15 cellular contexts compared by ENCODE assay signal in genomic region chr13:98083936-98084335, GRCh38. TPM values are rescaled to one million over a fixed set of nuclear protein-coding genes. Genes with fewer than 3 reads are reported as not detected.
DNase-seq lines count a peak whose midpoint lies in the region; ATAC-seq, FAIRE-seq and TF ChIP-seq lines count a peak whose summit lies in the region.
"Had no signal": no experiment of that assay in that cellular context is flagged by ENCODE, and none has a peak within 500 bp of the region (broad histone marks: within the 10 kb centered on the region; RNA-seq: fewer than 3 reads in every experiment).

No MANE protein-coding gene starts in this region.

- H3K27ac ChIP-seq in astrocyte (ENCODE audit: low read depth, low read length): peak overlapping the region; percentile 61
- H3K27ac ChIP-seq: BLaER1 treated with 17β-estradiol and CSF1 and Interleukin-3, amounts not matched to agents 10 nM and 100 nM; SK-N-MC had no signal

- peak overlapping the region; percentile 89 for H3K27ac Mint-ChIP-seq in astrocyte (ENCODE audit: unreplicated experiment)

- no peak overlapping the region for H3K9ac ChIP-seq in astrocyte (ENCODE audit: low read length)
- H3K9ac ChIP-seq: BLaER1 treated with 17β-estradiol and CSF1 and Interleukin-3, amounts not matched to agents 10 nM and 100 nM had no signal

- DNase-seq in HCEC 1CT (peak; percentile 60), astrocyte (ENCODE audit: low read depth) (peak; percentile 7), fibroblast of the aortic adventitia (ENCODE audit: low read depth) (peak; percentile 11), cerebellar cortex (ENCODE audit: low spot score) (no peak), DMS79 (lab: John Stamatoyannopoulos, UW) (no peak)
- DNase-seq: DMS 273 treated with DMSO at 0.1 percent for 48 hours, NCI-H1048, NCI-H2227 treated with DMSO at 0.1 percent for 48 hours, NCI-H526, RPMI8226 had no signal

- no peaks in the 10 kb centered on the region for H3K36me3 ChIP-seq in astrocyte (ENCODE audit: insufficient read depth, low read length)
- H3K36me3 ChIP-seq: BLaER1 treated with 17β-estradiol and CSF1 and Interleukin-3, amounts not matched to agents 10 nM and 100 nM had no signal

- H3K4me1 Mint-ChIP-seq in astrocyte (ENCODE audit: low read depth, unreplicated experiment): peaks cover 8% of the 10 kb centered on the region

- H3K9me3 Mint-ChIP-seq in astrocyte (ENCODE audit: unreplicated experiment): no peaks in the 10 kb centered on the region

- peaks cover 2% of the 10 kb centered on the region for H3K9me3 ChIP-seq in astrocyte (ENCODE audit: insufficient read depth, low read depth, low read length)

- no peaks in the 10 kb centered on the region for H3K79me2 ChIP-seq in astrocyte (ENCODE audit: insufficient read depth, low read length)

- peak overlapping the region; percentile 59 for H3K4me2 ChIP-seq in astrocyte (ENCODE audit: low read length)
- H3K4me2 ChIP-seq: BLaER1 treated with 17β-estradiol and CSF1 and Interleukin-3, amounts not matched to agents 10 nM and 100 nM had no signal

- peak; percentile 55 for FAIRE-seq in astrocyte (lab: Jason Lieb, UNC)

- H3K4me3 Mint-ChIP-seq in astrocyte (ENCODE audit: unreplicated experiment): no peak overlapping the region

- H3K27me3 Mint-ChIP-seq in astrocyte (ENCODE audit: low read depth, unreplicated experiment): no peaks in the 10 kb centered on the region

- H2AFZ ChIP-seq in astrocyte (ENCODE audit: low read depth, low read length): no peak overlapping the region

- no peak overlapping the region for H3K4me3 ChIP-seq in astrocyte (ENCODE audit: insufficient read depth, low read depth, low read length)
- H3K4me3 ChIP-seq in fibroblast of the aortic adventitia (ENCODE audit: low read depth, low read length): no peak overlapping the region
- H3K4me3 ChIP-seq: BLaER1 treated with 17β-estradiol and CSF1 and Interleukin-3, amounts not matched to agents 10 nM and 100 nM; SK-N-MC had no signal

- H4K20me1 ChIP-seq in astrocyte (ENCODE audit: insufficient read depth, low read length): no peaks in the 10 kb centered on the region
- H4K20me1 ChIP-seq: BLaER1 treated with 17β-estradiol and CSF1 and Interleukin-3, amounts not matched to agents 10 nM and 100 nM had no signal

- H3K27me3 ChIP-seq in astrocyte (ENCODE audit: insufficient read depth, low read length): no peaks in the 10 kb centered on the region
- H3K27me3 ChIP-seq: BLaER1 treated with 17β-estradiol and CSF1 and Interleukin-3, amounts not matched to agents 10 nM and 100 nM had no signal

- no peak for TF ChIP-seq CTCF in astrocyte (IDR thresholded peaks at IDR 0.05; ENCODE audit: insufficient read depth, low read depth, low read length)
- no peak for TF ChIP-seq CTCF in fibroblast of the aortic adventitia (IDR thresholded peaks at IDR 0.05; ENCODE audit: insufficient read depth, low read length)

- ATAC-seq in GM21737 (IDR thresholded peaks at IDR 0.05; ENCODE audit: unreplicated experiment) (no peak), HG02763 (IDR thresholded peaks at IDR 0.05; ENCODE audit: unreplicated experiment) (no peak)

- H3K4me1 ChIP-seq in astrocyte (ENCODE audit: insufficient read depth, low read length): peaks cover under 1% of the 10 kb centered on the region
- H3K4me1 ChIP-seq: BLaER1 treated with 17β-estradiol and CSF1 and Interleukin-3, amounts not matched to agents 10 nM and 100 nM had no signal

- no peaks in the 10 kb centered on the region for H3K36me3 Mint-ChIP-seq in astrocyte (ENCODE audit: low read depth, unreplicated experiment)

RNA-seq across cellular contexts. Expression of gene FARP1, which starts 59.0 kb away (rescaled TPM):
- total RNA-seq in astrocyte: 99.9 and 128 TPM in 2 replicates
- 16.2 and 20.3 TPM in 2 replicates for total RNA-seq in fibroblast of the aortic adventitia (ENCODE audit: low replicate concordance)
- total RNA-seq: OCI-LY7 had no signal

Comparison
In these comparisons a context has a peak if more than half of its experiments do, and no peak if none do; other contexts are left out.
1. DNase-seq: peak in HCEC 1CT (single experiment), astrocyte (single experiment) and fibroblast of the aortic adventitia (single experiment); none in cerebellar cortex (single experiment) and DMS79 (single experiment).